ENCODE assay signal across 8 cellular contexts in genomic region chr22:23913661-23914353, GRCh38. TPM values are rescaled to one million over a fixed set of nuclear protein-coding genes. Genes with fewer than 3 reads are reported as not detected.
DNase-seq lines count a peak whose midpoint lies in the region; ATAC-seq, FAIRE-seq and TF ChIP-seq lines count a peak whose summit lies in the region.

No MANE protein-coding gene starts in this region.

- H3K4me1 ChIP-seq in BE2C: peaks cover 7% of the 10 kb centered on the region

- TF ChIP-seq CTCF in BE2C (IDR thresholded peaks at IDR 0.05; ENCODE audit: low read depth, low read length): no peak

- no peaks in the 10 kb centered on the region for H3K27me3 ChIP-seq in BE2C

- H3K36me3 ChIP-seq in BE2C: no peaks in the 10 kb centered on the region

- DNase-seq in BE2C (peak; percentile 100), GM19240 (ENCODE audit: insufficient read length, low spot score) (peak; percentile 99), NCI-H524 (lab: John Stamatoyannopoulos, UW) (peak; percentile 100), kidney tubule cell (ENCODE audit: low spot score) (peak; percentile 99)
- peak; percentile 100 for DNase-seq in activated CD4-positive, alpha-beta T cell treated with anti-CD3 and anti-CD28 coated beads for 48 hours
- DNase-seq in stimulated activated CD4-positive, alpha-beta T cell treated with anti-CD3 and anti-CD28 coated beads, Interleukin-1b, Interleukin-23, amount 100 ng/mL, for 1 hour (ENCODE audit: low read depth in 2 of 2): peak; percentile 96 to 98

- peak overlapping the region; percentile 64 for H3K4me3 ChIP-seq in BE2C (ENCODE audit: low read depth, low read length)

- no peaks in the 10 kb centered on the region for H3K9me3 ChIP-seq in BE2C

- FAIRE-seq in colon (lab: Jason Lieb, UNC): peak; percentile 80

- ATAC-seq in HG03457 (IDR thresholded peaks at IDR 0.05; ENCODE audit: unreplicated experiment): peak; percentile 76

RNA-seq across cellular contexts. Expression of gene MIF, which starts 19.6 kb away (rescaled TPM):
- polyA plus RNA-seq in BE2C (2012; ENCODE audit: insufficient read depth, insufficient read length, low read depth): 3,280 TPM

RNA-seq across cellular contexts. Expression of gene GSTT2B, which starts 47.2 kb away (rescaled TPM):
- polyA plus RNA-seq in BE2C (2012; ENCODE audit: insufficient read depth, insufficient read length, low read depth): 60.1 TPM

RNA-seq across cellular contexts. Expression of gene DDTL, which starts 52.9 kb away (rescaled TPM):
- 17.0 TPM for polyA plus RNA-seq in BE2C (2012; ENCODE audit: insufficient read depth, insufficient read length, low read depth)

RNA-seq across cellular contexts. Expression of gene SLC2A11, which starts 56.1 kb away (rescaled TPM):
- polyA plus RNA-seq in BE2C (2012; ENCODE audit: insufficient read depth, insufficient read length, low read depth): 26.1 TPM

Comparison
In these comparisons a context has a peak if more than half of its experiments do, and no peak if none do; other contexts are left out.
1. Peak in every context shown above with its lines: DNase-seq, ATAC-seq and H3K4me3 ChIP-seq.